21 cellular contexts compared by ENCODE assay signal in the genomic region with DNA sequence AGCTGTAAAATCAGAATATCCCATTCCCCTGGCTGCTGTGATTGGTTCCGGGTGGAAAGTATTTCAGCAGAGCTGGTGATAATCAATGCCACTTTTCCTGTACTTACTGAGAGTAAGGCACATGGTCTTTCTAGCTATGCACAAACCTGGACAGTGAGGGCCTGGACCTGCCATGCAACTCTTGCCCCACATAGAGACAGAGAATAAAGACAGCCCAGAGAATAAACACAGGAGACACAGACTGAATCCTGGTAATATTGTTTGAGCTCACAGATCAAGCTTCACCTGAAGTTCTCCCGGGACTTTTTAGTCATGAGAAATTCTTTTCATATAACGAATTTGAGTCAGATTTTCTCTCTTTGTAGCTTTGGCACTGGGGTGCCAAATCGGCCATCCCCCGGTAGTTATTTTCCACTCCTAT.
DNase-seq lines count a peak whose midpoint lies in the region; ATAC-seq and TF ChIP-seq lines count a peak whose summit lies in the region.
"Had no signal": no experiment of that assay in that cellular context is flagged by ENCODE, and none has a peak within 500 bp of the region (broad histone marks: within the 10 kb centered on the region; RNA-seq: fewer than 3 reads in every experiment).

No MANE protein-coding gene starts in this region.

- no peaks in the 10 kb centered on the region for H3K36me3 Mint-ChIP-seq in endodermal cell (ENCODE audit: low read depth)

- no peaks in the 10 kb centered on the region for H3K36me3 ChIP-seq in RWPE2 (ENCODE audit: low read depth)
- no peaks in the 10 kb centered on the region for H3K36me3 ChIP-seq in hepatocyte (replicated peaks; ENCODE audit: insufficient read depth, low read depth)
- H3K36me3 ChIP-seq in mesendoderm (ENCODE audit: control insufficient read depth, insufficient read depth, low read length) = no peaks in the 10 kb centered on the region
- H3K36me3 ChIP-seq in endodermal cell (ENCODE audit: control insufficient read depth, insufficient read depth, low read length) = no peaks in the 10 kb centered on the region
- H3K36me3 ChIP-seq: HAP-1 had no signal

- H2BK5ac ChIP-seq in mesendoderm (ENCODE audit: low read length) = no peak overlapping the region

- no peak for TF ChIP-seq POLR2A in lower leg skin (IDR thresholded peaks at IDR 0.05)

- H3K9me2 ChIP-seq in hepatocyte (replicated peaks; ENCODE audit: insufficient read depth) = no peaks in the 10 kb centered on the region

- H3K18ac ChIP-seq in mesendoderm (ENCODE audit: low read length) = no peak overlapping the region

- H3K23ac ChIP-seq in mesendoderm (ENCODE audit: low read length) = no peak overlapping the region

- H3K56ac ChIP-seq in mesendoderm (ENCODE audit: low read length) = peak overlapping the region; percentile 51

- no peak overlapping the region for H2BK120ac ChIP-seq in mesendoderm (ENCODE audit: low read depth, low read length)

- H3K4me1 ChIP-seq in RWPE2 (ENCODE audit: insufficient read depth, poor library complexity, severe bottlenecking) = peaks cover 29% of the 10 kb centered on the region
- peaks cover 40% of the 10 kb centered on the region for H3K4me1 ChIP-seq in hepatocyte (ENCODE audit: insufficient read depth)
- H3K4me1 ChIP-seq in mesendoderm (ENCODE audit: control insufficient read depth, low read depth, low read length) = peaks cover 18% of the 10 kb centered on the region
- H3K4me1 ChIP-seq in endodermal cell (ENCODE audit: control insufficient read depth, insufficient read depth, low read length) = peaks cover 4% of the 10 kb centered on the region
- H3K4me1 ChIP-seq: HAP-1 had no signal

- H4K20me1 ChIP-seq in hepatocyte (ENCODE audit: insufficient read depth, poor library complexity, severe bottlenecking) = no peaks in the 10 kb centered on the region

- H3K9me3 Mint-ChIP-seq in endodermal cell = no peaks in the 10 kb centered on the region

- ATAC-seq in RWPE2 (ENCODE audit: low read depth) (peak; percentile 17; the same call in 2 of the 3 replicates), GM21737 (IDR thresholded peaks at IDR 0.05; ENCODE audit: unreplicated experiment) (no peak)

- H3K27me3 ChIP-seq in RWPE2 (ENCODE audit: insufficient read depth, poor library complexity, severe bottlenecking) = no peaks in the 10 kb centered on the region
- H3K27me3 ChIP-seq in hepatocyte = no peaks in the 10 kb centered on the region
- no peaks in the 10 kb centered on the region for H3K27me3 ChIP-seq in mesendoderm (ENCODE audit: insufficient read depth, low read length, poor library complexity)
- H3K27me3 ChIP-seq in endodermal cell (ENCODE audit: control insufficient read depth, insufficient read depth, low read length, poor library complexity, severe bottlenecking) = no peaks in the 10 kb centered on the region

- H3K79me2 ChIP-seq in hepatocyte (no peaks in the 10 kb centered on the region), mesendoderm (ENCODE audit: control insufficient read depth, insufficient read depth, low read length) (no peaks in the 10 kb centered on the region)

- H3K4me3 ChIP-seq in RWPE2 (ENCODE audit: severe bottlenecking) = no peak overlapping the region
- H3K4me3 ChIP-seq in hepatocyte = no peak overlapping the region
- H3K4me3 ChIP-seq in mesendoderm (ENCODE audit: low read length) = no peak overlapping the region
- no peak overlapping the region for H3K4me3 ChIP-seq in endodermal cell (ENCODE audit: low read length)
- no peak overlapping the region for H3K4me3 ChIP-seq in lower leg skin (ENCODE audit: low read depth, poor library complexity, severe bottlenecking)
- H3K4me3 ChIP-seq: HAP-1, SK-N-MC had no signal

- H4K8ac ChIP-seq in mesendoderm (ENCODE audit: low read depth, low read length) = no peak overlapping the region

- peak overlapping the region; percentile 70 for H3K27ac ChIP-seq in RWPE2 (ENCODE audit: poor library complexity, severe bottlenecking)
- H3K27ac ChIP-seq in hepatocyte = peak overlapping the region; percentile 89
- H3K27ac ChIP-seq in mesendoderm (ENCODE audit: low read depth, low read length) = peak overlapping the region; percentile 32
- H3K27ac ChIP-seq in endodermal cell (ENCODE audit: low read depth, low read length) = no peak overlapping the region
- H3K27ac ChIP-seq: HL-60, SK-N-MC had no signal

- H3K27ac Mint-ChIP-seq in endodermal cell = no peak overlapping the region

- no peak overlapping the region for H3K4me3 Mint-ChIP-seq in endodermal cell

- no peak overlapping the region for H2AK5ac ChIP-seq in mesendoderm (ENCODE audit: low read length)

- DNase-seq in RWPE2 (ENCODE audit: low spot score) (no peak), hepatocyte (ENCODE audit: low spot score) (no peak), mesendoderm (no peak), endodermal cell (no peak), lower leg skin (ENCODE audit: low spot score in 2 of 2) (no peak)
- no peak for DNase-seq in stimulated activated CD4-positive, alpha-beta T cell treated with anti-CD3 and anti-CD28 coated beads, Interleukin-2, amount 100 ng/mL, for 48 hours
- DNase-seq: ACHN; C1 segment of cervical spinal cord; DMS 273 treated with DMSO at 0.1 percent for 48 hours; DND-41; NCI-H1105; NCI-H1694; NCI-H2107; NCI-H510A; NCI-H748 treated with DMSO at 0.1 percent for 48 hours; NK-92 treated with Interleukin-12 subunit alpha and Interleukin-12 subunit beta, amount 100 ng/mL, for 24 hours; Right ventricle myocardium superior had no signal

- H3K27me3 Mint-ChIP-seq in endodermal cell (ENCODE audit: insufficient read depth) = peaks cover 27% of the 10 kb centered on the region

- H2AFZ ChIP-seq in hepatocyte = no peak overlapping the region

- H3K4me2 ChIP-seq in hepatocyte = no peak overlapping the region
- H3K4me2 ChIP-seq in mesendoderm (ENCODE audit: low read length) = no peak overlapping the region

- H3K9me3 ChIP-seq in RWPE2 (ENCODE audit: severe bottlenecking) (no peaks in the 10 kb centered on the region), hepatocyte (ENCODE audit: low read depth) (no peaks in the 10 kb centered on the region), endodermal cell (ENCODE audit: control insufficient read depth, low read length) (no peaks in the 10 kb centered on the region)
- H3K9me3 ChIP-seq: HAP-1 had no signal

- H4K5ac ChIP-seq in mesendoderm (ENCODE audit: low read length) = no peak overlapping the region

- no peaks in the 10 kb centered on the region for H3K79me1 ChIP-seq in mesendoderm (ENCODE audit: low read length)

- TF ChIP-seq CTCF in RWPE2 (IDR thresholded peaks at IDR 0.05; ENCODE audit: poor library complexity, severe bottlenecking) (no peak), hepatocyte (IDR thresholded peaks at IDR 0.05; ENCODE audit: poor library complexity) (no peak), endodermal cell (conservative IDR thresholded peaks at IDR 0.05) (no peak), lower leg skin (IDR thresholded peaks at IDR 0.05) (no peak)

- WGBS in hepatocyte (ENCODE audit: low lambda C conversion rate, missing lambda C conversion rate) = 79% methylated on average over 5 of the region's 5 CpGs
- WGBS in mesendoderm (ENCODE audit: extremely low coverage, insufficient coverage, low lambda C conversion rate) = no CpG with 5 or more reads among the region's 5 CpGs
- 88 to 96% methylated on average over 3 to 5 of the region's 5 CpGs for WGBS in endodermal cell (ENCODE audit: insufficient coverage in 1 of 2, insufficient read length in 1 of 2), 2 experiments
- WGBS in lower leg skin, 2 donors = 63 to 78% methylated on average over 5 of the region's 5 CpGs

- H3K9ac ChIP-seq in mesendoderm (ENCODE audit: low read length) (no peak overlapping the region), endodermal cell (ENCODE audit: extremely low read depth, low read length, poor library complexity, severe bottlenecking) (no peak overlapping the region)

- no peak overlapping the region for H2BK15ac ChIP-seq in mesendoderm (replicated peaks; ENCODE audit: low read depth)

- H3K4ac ChIP-seq in mesendoderm (ENCODE audit: low read depth, low read length) = peak overlapping the region; percentile 36

- intact Hi-C loops in lower leg skin (cut with DNase I; ENCODE audit: low total_unique reads) = no loop called here

- peaks cover 27% of the 10 kb centered on the region for H3K4me1 Mint-ChIP-seq in endodermal cell
